Comparison of ENCODE assay signal across 39 cellular contexts in genomic region chr7:101714097-101714496, GRCh38.
"Had no signal": no experiment of that assay in that cellular context is flagged by ENCODE, and none has a peak within 500 bp of the region (broad histone marks: within the 10 kb centered on the region; RNA-seq: fewer than 3 reads in every experiment).

No MANE protein-coding gene starts in this region.

- H3K9me3 Mint-ChIP-seq: activated CD4-positive, alpha-beta memory T cell treated with anti-CD3 and anti-CD28 coated beads, Interleukin-2, amount 10 ng/mL, durations not matched to agents 7 days and 5 days; activated CD4-positive, alpha-beta T cell treated with anti-CD3 and anti-CD28 coated beads, Interleukin-2, amount 10 ng/mL, durations not matched to agents 7 days and 5 days; activated naive CD4-positive, alpha-beta T cell treated with anti-CD3 and anti-CD28 coated beads for 36 hours; activated naive CD4-positive, alpha-beta T cell treated with anti-CD3 and anti-CD28 coated beads, Interleukin-2, amount 50 U/mL, for 72 hours; activated naive CD8-positive, alpha-beta T cell treated with anti-CD3 and anti-CD28 coated beads for 36 hours; activated T-cell treated with anti-CD3 and anti-CD28 coated beads, Interleukin-2, amount 50 U/mL, for 4 hours; activated T-cell treated with anti-CD3 and anti-CD28 coated beads, Interleukin-2, amount 50 U/mL, for 72 hours; activated T-helper 1 cell treated with anti-CD3 and anti-CD28 coated beads, Interleukin-12 subunit alpha, Interleukin-12 subunit beta, Interleukin-2, Interleukin-4 antibody, amounts not matched to agents 30 ng/mL and 10 ng/mL and 1 ng/mL, durations not matched to agents 14 hours and 24 hours and 36 hours; activated T-helper 17 cell treated with anti-CD3 and anti-CD28 coated beads, Interleukin-2, amount 50 U/mL, for 72 hours; T-helper 1 cell treated with Interleukin-12 subunit alpha and Interleukin-12 subunit beta and Interleukin-4 antibody, amounts not matched to agents 30 μg/mL and 1 μg/mL, for 36 hours; T-helper 2 cell treated with Interferon-gamma antibody and Interleukin-4, amounts not matched to agents 5 μg/mL and 100 μg/mL, for 36 hours; WTC11 had no signal

- ATAC-seq: activated CD4-positive, alpha-beta T cell treated with anti-CD3 and anti-CD28 coated beads for 36 hours; activated CD4-positive, CD25-positive, alpha-beta regulatory T cell treated with anti-CD3 and anti-CD28 coated beads, Interleukin-2, amount 50 U/mL, for 24 hours; activated CD8-positive, alpha-beta memory T cell treated with anti-CD3 and anti-CD28 coated beads, Interleukin-2, amount 10 ng/mL, durations not matched to agents 7 days and 5 days; activated CD8-positive, alpha-beta T cell treated with anti-CD3 and anti-CD28 coated beads, Interleukin-2, amount 10 ng/mL, durations not matched to agents 7 days and 5 days; activated naive CD4-positive, alpha-beta T cell treated with anti-CD3 and anti-CD28 coated beads, Interleukin-2, amount 50 U/mL, for 72 hours; activated T-cell treated with anti-CD3 and anti-CD28 coated beads, Interleukin-2, amount 50 U/mL, for 4 hours; activated T-cell treated with anti-CD3 and anti-CD28 coated beads, Interleukin-2, amount 50 U/mL, for 72 hours; activated T-helper 17 cell treated with anti-CD3 and anti-CD28 coated beads, Interleukin-2, amount 50 U/mL, for 72 hours; body of pancreas; WTC11 had no signal

- H3K27me3 Mint-ChIP-seq: activated CD4-positive, alpha-beta T cell treated with anti-CD3 and anti-CD28 coated beads for 36 hours; activated CD4-positive, alpha-beta T cell treated with anti-CD3 and anti-CD28 coated beads, Interleukin-2, amount 10 ng/mL, durations not matched to agents 7 days and 5 days; activated CD8-positive, alpha-beta memory T cell treated with anti-CD3 and anti-CD28 coated beads, Interleukin-2, amount 10 ng/mL, durations not matched to agents 7 days and 5 days; activated naive CD8-positive, alpha-beta T cell treated with anti-CD3 and anti-CD28 coated beads for 36 hours had no signal

- FAIRE-seq: astrocyte had no signal

- H3K9me3 ChIP-seq: adrenal gland, body of pancreas, breast epithelium had no signal

- H3K4me1 Mint-ChIP-seq: activated CD4-positive, alpha-beta memory T cell treated with anti-CD3 and anti-CD28 coated beads, Interleukin-2, amount 10 ng/mL, durations not matched to agents 7 days and 5 days; activated CD4-positive, alpha-beta T cell treated with anti-CD3 and anti-CD28 coated beads for 36 hours; activated CD4-positive, alpha-beta T cell treated with anti-CD3 and anti-CD28 coated beads, Interleukin-2, amount 10 ng/mL, durations not matched to agents 7 days and 5 days; activated CD8-positive, alpha-beta memory T cell treated with anti-CD3 and anti-CD28 coated beads, Interleukin-2, amount 10 ng/mL, durations not matched to agents 7 days and 5 days; activated naive CD8-positive, alpha-beta T cell treated with anti-CD3 and anti-CD28 coated beads for 36 hours; activated T-helper 17 cell treated with anti-CD3 and anti-CD28 coated beads, Interleukin-2, amount 50 U/mL, for 72 hours; WTC11 had no signal

- H3K27me3 ChIP-seq: adrenal gland, body of pancreas, brain microvascular endothelial cell had no signal

- H3K27ac Mint-ChIP-seq: activated CD4-positive, alpha-beta memory T cell treated with anti-CD3 and anti-CD28 coated beads, Interleukin-2, amount 10 ng/mL, durations not matched to agents 7 days and 5 days; activated CD4-positive, alpha-beta T cell treated with anti-CD3 and anti-CD28 coated beads for 36 hours; activated CD4-positive, alpha-beta T cell treated with anti-CD3 and anti-CD28 coated beads, Interleukin-2, amount 10 ng/mL, durations not matched to agents 7 days and 5 days; activated CD8-positive, alpha-beta memory T cell treated with anti-CD3 and anti-CD28 coated beads, Interleukin-2, amount 10 ng/mL, durations not matched to agents 7 days and 5 days; activated CD8-positive, alpha-beta T cell treated with anti-CD3 and anti-CD28 coated beads, Interleukin-2, amount 10 ng/mL, durations not matched to agents 7 days and 5 days; activated naive CD4-positive, alpha-beta T cell treated with anti-CD3 and anti-CD28 coated beads for 36 hours; activated naive CD4-positive, alpha-beta T cell treated with anti-CD3 and anti-CD28 coated beads, Interleukin-2, amount 50 U/mL, for 72 hours; activated naive CD8-positive, alpha-beta T cell treated with anti-CD3 and anti-CD28 coated beads for 36 hours; activated T-cell treated with anti-CD3 and anti-CD28 coated beads, Interleukin-2, amount 50 U/mL, for 72 hours; activated T-helper 1 cell treated with anti-CD3 and anti-CD28 coated beads, Interleukin-12 subunit alpha, Interleukin-12 subunit beta, Interleukin-2, Interleukin-4 antibody, amounts not matched to agents 30 ng/mL and 10 ng/mL and 1 ng/mL, durations not matched to agents 14 hours and 24 hours and 36 hours; activated T-helper 17 cell treated with anti-CD3 and anti-CD28 coated beads, Interleukin-2, amount 50 U/mL, for 72 hours; T-helper 1 cell treated with Interleukin-12 subunit alpha and Interleukin-12 subunit beta and Interleukin-4 antibody, amounts not matched to agents 30 μg/mL and 1 μg/mL, for 36 hours; T-helper 2 cell treated with Interferon-gamma antibody and Interleukin-4, amounts not matched to agents 5 μg/mL and 100 μg/mL, for 36 hours; WTC11 had no signal

- H3K4me3 ChIP-seq: adrenal gland, body of pancreas, breast epithelium had no signal

- DNase-seq: activated CD4-positive, alpha-beta memory T cell treated with anti-CD3 and anti-CD28 coated beads, Interleukin-2, amount 10 ng/mL, durations not matched to agents 7 days and 5 days; activated CD4-positive, alpha-beta T cell treated with anti-CD3 and anti-CD28 coated beads for 1 hour; activated CD4-positive, alpha-beta T cell treated with anti-CD3 and anti-CD28 coated beads for 36 hours; activated CD4-positive, alpha-beta T cell treated with anti-CD3 and anti-CD28 coated beads for 48 hours; activated CD4-positive, alpha-beta T cell treated with anti-CD3 and anti-CD28 coated beads, Interleukin-2, amount 10 ng/mL, durations not matched to agents 7 days and 5 days; activated CD4-positive, alpha-beta T cell treated with anti-CD3 and anti-CD28 coated beads, Interleukin-2, amount 50 U/mL, for 48 hours; activated CD4-positive, CD25-positive, alpha-beta regulatory T cell; activated CD8-positive, alpha-beta memory T cell treated with anti-CD3 and anti-CD28 coated beads for 24 hours; activated CD8-positive, alpha-beta memory T cell treated with anti-CD3 and anti-CD28 coated beads, Interleukin-2, amount 10 ng/mL, durations not matched to agents 7 days and 5 days; activated CD8-positive, alpha-beta T cell treated with anti-CD3 and anti-CD28 coated beads, Interleukin-2, amount 10 ng/mL, durations not matched to agents 7 days and 5 days; activated effector memory CD4-positive, alpha-beta T cell treated with anti-CD3 and anti-CD28 coated beads, Interleukin-2, amount 50 U/mL, for 16 hours; activated gamma-delta T cell treated with Interleukin-2 at 50 U/mL for 16 hours; activated naive CD4-positive, alpha-beta T cell; activated naive CD4-positive, alpha-beta T cell treated with anti-CD3 and anti-CD28 coated beads for 36 hours; activated naive CD4-positive, alpha-beta T cell treated with anti-CD3 and anti-CD28 coated beads, Interleukin-2, amount 50 U/mL, for 16 hours; activated naive CD8-positive, alpha-beta T cell treated with anti-CD3 and anti-CD28 coated beads for 36 hours; activated T-cell treated with anti-CD3 and anti-CD28 coated beads for 4 hours; activated T-cell treated with anti-CD3 and anti-CD28 coated beads, Interleukin-2, amount 50 U/mL, for 1 hour; activated T-cell treated with anti-CD3 and anti-CD28 coated beads, Interleukin-2, amount 50 U/mL, for 4 hours; activated T-cell treated with anti-CD3 and anti-CD28 coated beads, Interleukin-2, amount 50 U/mL, for 72 hours; adrenal gland; amniotic stem cell; aorta; body of pancreas; brain microvascular endothelial cell; central memory CD4-positive, alpha-beta T cell; T-helper 1 cell; T-helper 2 cell; T-helper 9 cell; WERI-Rb-1 had no signal

- H3K36me3 ChIP-seq: adrenal gland, brain microvascular endothelial cell, breast epithelium, WERI-Rb-1 had no signal

- H3K27ac ChIP-seq: adrenal gland, body of pancreas, brain microvascular endothelial cell, breast epithelium, WERI-Rb-1 had no signal

- H3K4me3 Mint-ChIP-seq: activated CD4-positive, alpha-beta memory T cell treated with anti-CD3 and anti-CD28 coated beads, Interleukin-2, amount 10 ng/mL, durations not matched to agents 7 days and 5 days; activated CD4-positive, alpha-beta T cell treated with anti-CD3 and anti-CD28 coated beads for 36 hours; activated CD4-positive, alpha-beta T cell treated with anti-CD3 and anti-CD28 coated beads, Interleukin-2, amount 10 ng/mL, durations not matched to agents 7 days and 5 days; activated CD8-positive, alpha-beta memory T cell treated with anti-CD3 and anti-CD28 coated beads, Interleukin-2, amount 10 ng/mL, durations not matched to agents 7 days and 5 days; activated CD8-positive, alpha-beta T cell treated with anti-CD3 and anti-CD28 coated beads, Interleukin-2, amount 10 ng/mL, durations not matched to agents 7 days and 5 days; activated naive CD4-positive, alpha-beta T cell treated with anti-CD3 and anti-CD28 coated beads for 36 hours; activated naive CD8-positive, alpha-beta T cell treated with anti-CD3 and anti-CD28 coated beads for 36 hours; activated T-cell treated with anti-CD3 and anti-CD28 coated beads, Interleukin-2, amount 50 U/mL, for 4 hours; activated T-cell treated with anti-CD3 and anti-CD28 coated beads, Interleukin-2, amount 50 U/mL, for 72 hours; activated T-helper 1 cell treated with anti-CD3 and anti-CD28 coated beads, Interleukin-12 subunit alpha, Interleukin-12 subunit beta, Interleukin-2, Interleukin-4 antibody, amounts not matched to agents 30 ng/mL and 10 ng/mL and 1 ng/mL, durations not matched to agents 14 hours and 24 hours and 36 hours; activated T-helper 17 cell treated with anti-CD3 and anti-CD28 coated beads, Interleukin-2, amount 50 U/mL, for 72 hours; T-helper 1 cell treated with Interleukin-12 subunit alpha and Interleukin-12 subunit beta and Interleukin-4 antibody, amounts not matched to agents 30 μg/mL and 1 μg/mL, for 36 hours; T-helper 2 cell treated with Interferon-gamma antibody and Interleukin-4, amounts not matched to agents 5 μg/mL and 100 μg/mL, for 36 hours; WTC11 had no signal

- H3K4me1 ChIP-seq: adrenal gland, body of pancreas, breast epithelium had no signal
